18 cellular contexts compared by ENCODE assay signal in genomic region chrX:3627579-3627978, GRCh38.
"Had no signal": no experiment of that assay in that cellular context is flagged by ENCODE, and none has a peak within 500 bp of the region (broad histone marks: within the 10 kb centered on the region; RNA-seq: fewer than 3 reads in every experiment).

No MANE protein-coding gene starts in this region.

- H3K9me3 ChIP-seq: esophagus squamous epithelium, gastroesophageal sphincter, stomach, thoracic aorta, transverse colon had no signal

- H3K36me3 ChIP-seq: thoracic aorta, transverse colon had no signal

- H3K4me3 Mint-ChIP-seq: mesothelial cell of epicardium, natural killer cell, neural crest cell had no signal

- H3K4me1 Mint-ChIP-seq: mesothelial cell of epicardium, neural crest cell had no signal

- DNase-seq: dermis blood vessel endothelial cell; esophagus squamous epithelium; foreskin fibroblast; glutamatergic neuron; islet precursor cell; natural killer cell; posterior cingulate gyrus; small intestine; stimulated activated CD4-positive, alpha-beta T cell treated with anti-CD3 and anti-CD28 coated beads, Interleukin-12 subunit alpha, Interleukin-12 subunit beta, amount 100 ng/mL, for 4 hours; stimulated activated naive CD4-positive, alpha-beta T cell; stomach; substantia nigra; transverse colon had no signal

- H3K4me3 ChIP-seq: esophagus squamous epithelium, gastroesophageal sphincter, stomach, thoracic aorta, transverse colon had no signal

- H3K27me3 ChIP-seq: esophagus squamous epithelium, gastroesophageal sphincter, stomach, transverse colon had no signal

- H3K4me1 ChIP-seq: esophagus squamous epithelium, gastroesophageal sphincter, stomach, transverse colon had no signal

- ATAC-seq: gastroesophageal sphincter, left lobe of liver, natural killer cell had no signal

- H3K27ac Mint-ChIP-seq: mesothelial cell of epicardium had no signal

- H3K27ac ChIP-seq: esophagus squamous epithelium, gastroesophageal sphincter, stomach, thoracic aorta, transverse colon had no signal
